17 cellular contexts compared by ENCODE assay signal in genomic region chr5:9157020-9157419, GRCh38.
A peak's percentile ranks its signal among the peaks of the same experiment; 100 is the strongest.
DNase-seq lines count a peak whose midpoint lies in the region; ATAC-seq, FAIRE-seq and TF ChIP-seq lines count a peak whose summit lies in the region.
"Had no signal": no experiment of that assay in that cellular context is flagged by ENCODE, and none has a peak within 500 bp of the region (broad histone marks: within the 10 kb centered on the region; RNA-seq: fewer than 3 reads in every experiment).

No MANE protein-coding gene starts in this region.

- no peak overlapping the region for H3K56ac ChIP-seq in mesendoderm (ENCODE audit: low read length)

- H3K9ac ChIP-seq in SK-N-SH (no peak overlapping the region), mesendoderm (ENCODE audit: low read length) (no peak overlapping the region)

- H3K4me1 ChIP-seq in SK-N-SH (ENCODE audit: control insufficient read depth in 1 of 2, insufficient read depth in 2 of 2, low read depth in 1 of 2, low read length in 1 of 2) (no peaks in the 10 kb centered on the region; a peak in 1 of 4 replicates), mesendoderm (ENCODE audit: control insufficient read depth, low read depth, low read length) (no peaks in the 10 kb centered on the region), left ventricle myocardium inferior (peaks cover 6% of the 10 kb centered on the region)
- H3K4me1 ChIP-seq: A549 had no signal

- H3K27ac ChIP-seq in SK-N-SH (ENCODE audit: low read depth in 2 of 2, low read length in 1 of 2) (no peak overlapping the region), mesendoderm (ENCODE audit: low read depth, low read length) (no peak overlapping the region), left ventricle myocardium inferior (replicated peaks) (no peak overlapping the region)
- H3K27ac ChIP-seq: 22Rv1, A549, C4-2B, HL-60 had no signal

- no peak overlapping the region for H4K8ac ChIP-seq in mesendoderm (ENCODE audit: low read depth, low read length)

- no peaks in the 10 kb centered on the region for H3K79me1 ChIP-seq in mesendoderm (ENCODE audit: low read length)

- in situ Hi-C loops in SK-MEL-5 (cut with HindIII; ENCODE audit: low pct_unique_long_range_greater_than_20kb, low sequenced_read_pairs) = no loop called here

- no peaks in the 10 kb centered on the region for H3K27me3 ChIP-seq in SK-N-SH (ENCODE audit: insufficient read depth)
- H3K27me3 ChIP-seq in mesendoderm (ENCODE audit: insufficient read depth, low read length, poor library complexity) = no peaks in the 10 kb centered on the region
- no peaks in the 10 kb centered on the region for H3K27me3 ChIP-seq in left ventricle myocardium inferior (ENCODE audit: low read depth)

- intact Hi-C loops in left ventricle myocardium inferior (cut with micrococcal nuclease) = no loop called here

- no peak for TF ChIP-seq RAD21 in SK-N-SH (IDR thresholded peaks at IDR 0.05; ENCODE audit: low read length)

- H3K4me2 ChIP-seq in SK-N-SH = no peak overlapping the region
- no peak overlapping the region for H3K4me2 ChIP-seq in mesendoderm (ENCODE audit: low read length)
- H3K4me2 ChIP-seq: A549, GM23338 had no signal

- 72% methylated on average over 5 of the region's 5 CpGs for WGBS in SK-N-SH (ENCODE audit: low lambda C conversion rate)
- WGBS in mesendoderm (ENCODE audit: extremely low coverage, insufficient coverage, low lambda C conversion rate) = no CpG with 5 or more reads among the region's 5 CpGs

- H3K27ac Mint-ChIP-seq in immature natural killer cell = no peak overlapping the region
- H3K27ac Mint-ChIP-seq: CD4-positive, alpha-beta memory T cell; GM23338 had no signal

- TF ChIP-seq CTCF in SK-N-SH (IDR thresholded peaks at IDR 0.05) (no peak), left ventricle myocardium inferior (IDR thresholded peaks at IDR 0.05; ENCODE audit: borderline replicate concordance) (no peak)

- H3K4me3 ChIP-seq in SK-N-SH (ENCODE audit: low read depth in 2 of 2, low read length in 1 of 2) = no peak overlapping the region
- no peak overlapping the region for H3K4me3 ChIP-seq in mesendoderm (ENCODE audit: low read length)
- H3K4me3 ChIP-seq in left ventricle myocardium inferior = no peak overlapping the region
- H3K4me3 ChIP-seq: A549, GM23338 had no signal

- no peak overlapping the region for H3K18ac ChIP-seq in mesendoderm (ENCODE audit: low read length)

- no peak for DNase-seq in SK-N-SH
- DNase-seq in SK-MEL-5 (ENCODE audit: low read depth, low spot score) = peak; percentile 100
- DNase-seq in mesendoderm = peak; percentile 6
- DNase-seq in retina = peak; percentile 11
- DNase-seq in RCC 7860 (ENCODE audit: low spot score) = no peak
- DNase-seq in left ventricle myocardium inferior = no peak
- no peak for DNase-seq in immature natural killer cell
- DNase-seq: CD4-positive, alpha-beta memory T cell; DMS79; GF-D8 had no signal

- H4K5ac ChIP-seq in mesendoderm (ENCODE audit: low read length) = no peak overlapping the region

- no peaks in the 10 kb centered on the region for H3K36me3 Mint-ChIP-seq in immature natural killer cell

- no peak for FAIRE-seq in RCC 7860 (lab: Jason Lieb, UNC)
- FAIRE-seq: A549, H54 had no signal

- H2BK5ac ChIP-seq in mesendoderm (ENCODE audit: low read length) = no peak overlapping the region

- H3K23ac ChIP-seq in mesendoderm (ENCODE audit: low read length) = no peak overlapping the region

- H2AK5ac ChIP-seq in mesendoderm (ENCODE audit: low read length) = no peak overlapping the region

- CTCF ChIA-PET in SK-N-SH (lab: Yijun Ruan, JAX) = interaction anchor here (0.6 to 2.1 kb wide), 14 partner anchors 9 to 1225 kb away, joined by 3 to 11 read pairs (median 3); no protein-coding TSS in a partner anchor

- no peaks in the 10 kb centered on the region for H4K20me1 ChIP-seq in SK-N-SH (ENCODE audit: insufficient read depth)

- H3K79me2 ChIP-seq in SK-N-SH (ENCODE audit: insufficient read depth) = no peaks in the 10 kb centered on the region
- H3K79me2 ChIP-seq in mesendoderm (ENCODE audit: control insufficient read depth, insufficient read depth, low read length) = no peaks in the 10 kb centered on the region

- ATAC-seq in SK-N-SH treated with all-trans-retinoic acid at 6 μM for 48 hours = peak; percentile 22; the same call in 1 of the 3 replicates

- no peak overlapping the region for H2BK15ac ChIP-seq in mesendoderm (replicated peaks; ENCODE audit: low read depth)

- no peak overlapping the region for H2AFZ ChIP-seq in SK-N-SH (ENCODE audit: low read depth)
- H2AFZ ChIP-seq: GM23338 had no signal

- no peak overlapping the region for H3K4me3 Mint-ChIP-seq in immature natural killer cell
- H3K4me3 Mint-ChIP-seq: CD4-positive, alpha-beta memory T cell; GM23338 had no signal

- no peak overlapping the region for H2BK120ac ChIP-seq in mesendoderm (ENCODE audit: low read depth, low read length)

- H3K36me3 ChIP-seq in SK-N-SH (replicated peaks in 1 of 2; ENCODE audit: control insufficient read depth in 1 of 2, insufficient read depth in 2 of 2, low read length in 1 of 2) (no peaks in the 10 kb centered on the region), mesendoderm (ENCODE audit: control insufficient read depth, insufficient read depth, low read length) (peaks cover 1% of the 10 kb centered on the region), left ventricle myocardium inferior (no peaks in the 10 kb centered on the region)

- H3K9me3 ChIP-seq in SK-N-SH = no peaks in the 10 kb centered on the region
- H3K9me3 ChIP-seq in left ventricle myocardium inferior (replicated peaks) = no peaks in the 10 kb centered on the region
- H3K9me3 ChIP-seq: A549 had no signal

- H3F3A ChIP-seq in SK-N-SH (replicated peaks; ENCODE audit: insufficient read depth) = no peaks in the 10 kb centered on the region

- H3K4ac ChIP-seq in mesendoderm (ENCODE audit: low read depth, low read length) = no peak overlapping the region

- no peaks in the 10 kb centered on the region for H3K4me1 Mint-ChIP-seq in immature natural killer cell
- H3K4me1 Mint-ChIP-seq: CD4-positive, alpha-beta memory T cell; GM23338 had no signal

- H3K9me2 ChIP-seq in SK-N-SH = no peaks in the 10 kb centered on the region

- no peaks in the 10 kb centered on the region for H3K27me3 Mint-ChIP-seq in immature natural killer cell (ENCODE audit: low read depth in 3 of 3)
- H3K27me3 Mint-ChIP-seq: CD4-positive, alpha-beta memory T cell had no signal

- TF ChIP-seq EP300 in SK-N-SH (IDR thresholded peaks at IDR 0.05; ENCODE audit: borderline replicate concordance in 1 of 2, low read depth in 1 of 2, low read length in 1 of 2) = no peak

- POLR2A ChIA-PET in SK-N-SH (lab: Yijun Ruan, JAX) = no interaction called here

- peaks cover 0 to 11% (median 5%) of the 10 kb centered on the region in 6 donors for H3K9me3 Mint-ChIP-seq in immature natural killer cell
- H3K9me3 Mint-ChIP-seq: GM23338 had no signal

TF ChIP-seq in SK-N-SH treated with all-trans-retinoic acid at 6 μM for 48 hours, 23 proteins besides CTCF, POLR2A, EP300 and RAD21:
- TF ChIP-seq, protein P1, sequence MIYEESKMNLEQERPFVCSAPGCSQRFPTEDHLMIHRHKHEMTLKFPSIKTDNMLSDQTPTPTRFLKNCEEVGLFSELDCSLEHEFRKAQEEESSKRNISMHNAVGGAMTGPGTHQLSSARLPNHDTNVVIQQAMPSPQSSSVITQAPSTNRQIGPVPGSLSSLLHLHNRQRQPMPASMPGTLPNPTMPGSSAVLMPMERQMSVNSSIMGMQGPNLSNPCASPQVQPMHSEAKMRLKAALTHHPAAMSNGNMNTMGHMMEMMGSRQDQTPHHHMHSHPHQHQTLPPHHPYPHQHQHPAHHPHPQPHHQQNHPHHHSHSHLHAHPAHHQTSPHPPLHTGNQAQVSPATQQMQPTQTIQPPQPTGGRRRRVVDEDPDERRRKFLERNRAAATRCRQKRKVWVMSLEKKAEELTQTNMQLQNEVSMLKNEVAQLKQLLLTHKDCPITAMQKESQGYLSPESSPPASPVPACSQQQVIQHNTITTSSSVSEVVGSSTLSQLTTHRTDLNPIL (CRISPR knock-in tag; IDR thresholded peaks at IDR 0.05; ENCODE audit: low read depth) = no peak
- no peak for TF ChIP-seq OSR1 (CRISPR knock-in tag; IDR thresholded peaks at IDR 0.05)
TF ChIP-seq in SK-N-SH treated with all-trans-retinoic acid at 6 μM for 48 hours: peak in this region for 0.

TF ChIP-seq in SK-N-SH, 30 proteins besides CTCF, POLR2A, EP300 and RAD21 (continues in another document):
- TF ChIP-seq TAF1 (IDR thresholded peaks at IDR 0.05; ENCODE audit: borderline replicate concordance, low read depth, low read length) (no peak), GABPA (IDR thresholded peaks at IDR 0.05; ENCODE audit: low read depth) (no peak), MEF2A (IDR thresholded peaks at IDR 0.05; ENCODE audit: borderline replicate concordance, low read depth) (no peak), CHD2 (IDR thresholded peaks at IDR 0.05; ENCODE audit: low read length, partially characterized antibody) (no peak), ZBTB33 (IDR thresholded peaks at IDR 0.05; ENCODE audit: borderline replicate concordance, low read depth) (no peak), NRF1 (IDR thresholded peaks at IDR 0.05; ENCODE audit: low read depth, low read length) (no peak), YY1 (IDR thresholded peaks at IDR 0.05; ENCODE audit: low read depth) (no peak), ELF1 (IDR thresholded peaks at IDR 0.05) (no peak), SIN3A (IDR thresholded peaks at IDR 0.05; ENCODE audit: borderline replicate concordance, low read depth, low read length) (no peak), FOSL2 (IDR thresholded peaks at IDR 0.05; ENCODE audit: borderline replicate concordance, low read depth) (no peak), RFX5 (IDR thresholded peaks at IDR 0.05; ENCODE audit: low read length) (no peak), RCOR1 (IDR thresholded peaks at IDR 0.05; ENCODE audit: low read length) (no peak)
- TF ChIP-seq, protein P2, sequence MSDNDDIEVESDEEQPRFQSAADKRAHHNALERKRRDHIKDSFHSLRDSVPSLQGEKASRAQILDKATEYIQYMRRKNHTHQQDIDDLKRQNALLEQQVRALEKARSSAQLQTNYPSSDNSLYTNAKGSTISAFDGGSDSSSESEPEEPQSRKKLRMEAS (IDR thresholded peaks at IDR 0.05; ENCODE audit: low read depth) = no peak

Comparison
In these comparisons a context has a peak if more than half of its experiments do, and no peak if none do; other contexts are left out.
1. DNase-seq: peak in SK-MEL-5 (single experiment), mesendoderm (single experiment) and retina (single experiment); none in SK-N-SH (single experiment), RCC 7860 (single experiment), left ventricle myocardium inferior (single experiment) and immature natural killer cell (0 of 3).